ENCODE assay signal across 8 cellular contexts in the genomic region with DNA sequence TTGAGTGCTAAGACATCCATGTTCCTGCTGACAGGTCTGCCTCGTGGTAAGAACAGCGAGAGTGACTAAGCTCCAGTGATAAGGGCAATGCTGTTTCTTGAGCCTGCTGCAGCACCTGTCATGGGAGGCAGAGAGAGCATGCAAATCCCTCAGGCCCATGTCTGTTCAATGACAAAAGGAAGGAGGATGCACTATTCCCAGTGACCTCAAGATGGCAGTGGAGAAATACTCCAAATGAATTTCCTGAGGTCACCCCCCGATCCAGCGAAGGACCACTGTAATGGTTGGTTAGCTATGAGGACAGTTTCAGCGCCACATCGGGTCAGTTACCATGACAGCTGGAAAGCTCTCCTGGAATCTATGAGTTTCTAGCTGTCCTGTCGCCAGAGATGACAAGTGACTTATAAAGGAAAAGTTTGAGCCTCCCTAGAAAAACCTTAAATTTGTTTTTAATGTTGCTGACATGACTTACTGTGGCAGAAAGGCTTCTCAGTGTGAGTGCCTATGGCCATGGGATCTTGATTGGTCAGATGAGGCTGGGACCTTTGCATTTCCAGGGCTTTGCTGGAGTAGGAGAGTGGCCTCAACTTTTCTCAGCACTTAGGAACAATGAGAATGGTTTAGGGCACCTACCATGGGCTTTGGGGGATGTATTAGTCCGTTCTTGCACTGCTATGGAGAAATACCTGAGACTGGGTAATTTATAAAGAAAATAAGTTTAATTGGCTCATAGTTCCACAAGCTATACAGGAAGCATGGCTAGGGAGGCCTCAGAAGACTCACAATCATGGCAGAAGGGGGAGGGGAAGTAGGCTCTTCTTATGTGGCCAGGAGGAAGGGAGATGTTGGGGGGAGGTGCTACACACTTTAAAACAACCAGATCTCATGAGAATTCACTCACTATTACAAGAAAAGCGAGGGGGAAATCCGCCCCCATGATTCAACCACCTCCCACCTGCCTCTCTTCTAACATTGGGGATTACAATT.
A peak's percentile ranks its signal among the peaks of the same experiment; 100 is the strongest.
DNase-seq lines count a peak whose midpoint lies in the region; ATAC-seq, FAIRE-seq and TF ChIP-seq lines count a peak whose summit lies in the region.

No MANE protein-coding gene starts in this region.

- no peaks in the 10 kb centered on the region for H3K36me3 ChIP-seq in HepG2 (replicated peaks in 1 of 2; ENCODE audit: control insufficient read depth in 1 of 2, insufficient read depth in 2 of 2, low read length in 2 of 2)
- no peaks in the 10 kb centered on the region for H3K36me3 ChIP-seq in testis (ENCODE audit: low read depth, missing control alignments)

- H3K4me1 ChIP-seq in HepG2 (ENCODE audit: insufficient read depth, low read length) (no peaks in the 10 kb centered on the region), testis (no peaks in the 10 kb centered on the region)

- TF ChIP-seq EP300 in HepG2 (IDR thresholded peaks at IDR 0.05; ENCODE audit: low read depth in 2 of 2, low read length in 2 of 2): no peak
- no peak for TF ChIP-seq EP300 in HepG2 (CRISPR knock-in tag; IDR thresholded peaks at IDR 0.05; ENCODE audit: borderline replicate concordance)

- H3K27me3 ChIP-seq in HepG2 (ENCODE audit: control insufficient read depth in 1 of 2, insufficient read depth in 2 of 2, low read length in 2 of 2) (no peaks in the 10 kb centered on the region; a peak in 1 of 5 replicates), testis (no peaks in the 10 kb centered on the region)

- CTCF ChIA-PET in HepG2 (lab: Yijun Ruan, JAX; ENCODE audit: low intra/inter-chr PET ratio, low total read pairs): interaction anchor here (2.1 to 2.3 kb wide), 2 partner anchors 575 to 826 kb away, joined by 8 to 14 read pairs; no protein-coding TSS in a partner anchor

- H3K27ac ChIP-seq in HepG2 (ENCODE audit: extremely low read length, insufficient read depth, low read length) (no peak overlapping the region), testis (no peak overlapping the region)

- H4K20me1 ChIP-seq in HepG2 (ENCODE audit: insufficient read depth, low read length): no peaks in the 10 kb centered on the region

- FAIRE-seq in H54 (lab: Jason Lieb, UNC) (peak; percentile 52), HepG2 (lab: Jason Lieb, UNC) (peak; percentile 71)

- BruUV-seq in HepG2 (replicated peaks; lab: Mats Ljungman, UMichigan): no TSS peak

- WGBS in HepG2 (ENCODE audit: low lambda C conversion rate): 6% methylated on average over 6 of the region's 10 CpGs
- WGBS in testis, 2 donors: 42 to 44% methylated on average over 10 of the region's 10 CpGs

- TF ChIP-seq POLR2A in H54 (IDR thresholded peaks at IDR 0.05; ENCODE audit: low read depth, low read length) (no peak), NB4 (IDR thresholded peaks at IDR 0.05; ENCODE audit: extremely low read depth, insufficient read length) (no peak), HepG2 (IDR thresholded peaks at IDR 0.05; ENCODE audit: insufficient read depth in 1 of 2, low read depth in 2 of 2, low read length in 2 of 2) (no peak), testis (IDR thresholded peaks at IDR 0.05) (no peak)

- H3K9ac ChIP-seq in HepG2 (ENCODE audit: insufficient read depth, low read depth, low read length): no peak overlapping the region

- H3K4me3 ChIP-seq in NB4 (ENCODE audit: low read depth, low read length) (no peak overlapping the region), HepG2 (replicated peaks in 1 of 3; ENCODE audit: insufficient read depth in 1 of 3, low read depth in 2 of 3, low read length in 3 of 3) (no peak overlapping the region), testis (no peak overlapping the region)

- H3K4me2 ChIP-seq in HepG2 (ENCODE audit: low read depth, low read length): no peak overlapping the region

- DNase-seq in Daoy (ENCODE audit: low read depth) (peak; percentile 60), H54 (ENCODE audit: insufficient read length, low spot score) (no peak), NB4 (ENCODE audit: low read depth) (peak; percentile 57), SK-N-DZ (ENCODE audit: low spot score) (peak; percentile 82), cerebellum (ENCODE audit: low spot score) (peak; percentile 48), HepG2 (ENCODE audit: low spot score) (peak; percentile 49), testis (peak; percentile 59)

- intact Hi-C loops in HepG2 (cut with micrococcal nuclease; ENCODE audit: unreplicated experiment) (loop anchor here (1.0 to 5.0 kb wide), 2 partner anchors 381 to 826 kb away; no protein-coding TSS in a partner anchor), testis (cut with DNase I; ENCODE audit: low total_unique reads) (loop anchor here (10.0 kb wide), 1 partner anchor 833 kb away; no protein-coding TSS in a partner anchor)

- TF ChIP-seq CTCF in NB4 (IDR thresholded peaks at IDR 0.05; ENCODE audit: low read depth, low read length) (peak; percentile 42), HepG2 (CRISPR knock-in tag; IDR thresholded peaks at IDR 0.05) (peak; percentile 80), testis (IDR thresholded peaks at IDR 0.05) (peak; percentile 48 to 79 (median 66))

- H2AFZ ChIP-seq in HepG2 (ENCODE audit: low read length): no peak overlapping the region

- H3K79me2 ChIP-seq in HepG2 (ENCODE audit: insufficient read depth, low read length): no peaks in the 10 kb centered on the region

- ATAC-seq in HepG2 (peak; percentile 83), HG02759 (IDR thresholded peaks at IDR 0.05; ENCODE audit: unreplicated experiment) (no peak)

- H3K9me3 ChIP-seq in HepG2 (ENCODE audit: low read length) (no peaks in the 10 kb centered on the region), testis (no peaks in the 10 kb centered on the region)

- POLR2A ChIA-PET in HepG2 (lab: Yijun Ruan, JAX): no interaction called here

- in situ Hi-C loops in HepG2 (cut with HindIII; ENCODE audit: extremely low pct_ligation_motif_present, low pct_unique_long_range_greater_than_20kb): loop anchor here (5.0 kb wide), 2 partner anchors 696 to 826 kb away; no protein-coding TSS in a partner anchor

- TF ChIP-seq RAD21 in HepG2 (CRISPR knock-in tag; IDR thresholded peaks at IDR 0.05): no peak

TF ChIP-seq in HepG2, 621 proteins besides CTCF, POLR2A, EP300 and RAD21:
- no peak for TF ChIP-seq ZFP62 (CRISPR knock-in tag; IDR thresholded peaks at IDR 0.05)
- peak; percentile 66 for TF ChIP-seq SMC3 (IDR thresholded peaks at IDR 0.05; ENCODE audit: low read length)
- peak; percentile 72 for TF ChIP-seq STAG1 (CRISPR knock-in tag; IDR thresholded peaks at IDR 0.05)
- TF ChIP-seq, protein P1, sequence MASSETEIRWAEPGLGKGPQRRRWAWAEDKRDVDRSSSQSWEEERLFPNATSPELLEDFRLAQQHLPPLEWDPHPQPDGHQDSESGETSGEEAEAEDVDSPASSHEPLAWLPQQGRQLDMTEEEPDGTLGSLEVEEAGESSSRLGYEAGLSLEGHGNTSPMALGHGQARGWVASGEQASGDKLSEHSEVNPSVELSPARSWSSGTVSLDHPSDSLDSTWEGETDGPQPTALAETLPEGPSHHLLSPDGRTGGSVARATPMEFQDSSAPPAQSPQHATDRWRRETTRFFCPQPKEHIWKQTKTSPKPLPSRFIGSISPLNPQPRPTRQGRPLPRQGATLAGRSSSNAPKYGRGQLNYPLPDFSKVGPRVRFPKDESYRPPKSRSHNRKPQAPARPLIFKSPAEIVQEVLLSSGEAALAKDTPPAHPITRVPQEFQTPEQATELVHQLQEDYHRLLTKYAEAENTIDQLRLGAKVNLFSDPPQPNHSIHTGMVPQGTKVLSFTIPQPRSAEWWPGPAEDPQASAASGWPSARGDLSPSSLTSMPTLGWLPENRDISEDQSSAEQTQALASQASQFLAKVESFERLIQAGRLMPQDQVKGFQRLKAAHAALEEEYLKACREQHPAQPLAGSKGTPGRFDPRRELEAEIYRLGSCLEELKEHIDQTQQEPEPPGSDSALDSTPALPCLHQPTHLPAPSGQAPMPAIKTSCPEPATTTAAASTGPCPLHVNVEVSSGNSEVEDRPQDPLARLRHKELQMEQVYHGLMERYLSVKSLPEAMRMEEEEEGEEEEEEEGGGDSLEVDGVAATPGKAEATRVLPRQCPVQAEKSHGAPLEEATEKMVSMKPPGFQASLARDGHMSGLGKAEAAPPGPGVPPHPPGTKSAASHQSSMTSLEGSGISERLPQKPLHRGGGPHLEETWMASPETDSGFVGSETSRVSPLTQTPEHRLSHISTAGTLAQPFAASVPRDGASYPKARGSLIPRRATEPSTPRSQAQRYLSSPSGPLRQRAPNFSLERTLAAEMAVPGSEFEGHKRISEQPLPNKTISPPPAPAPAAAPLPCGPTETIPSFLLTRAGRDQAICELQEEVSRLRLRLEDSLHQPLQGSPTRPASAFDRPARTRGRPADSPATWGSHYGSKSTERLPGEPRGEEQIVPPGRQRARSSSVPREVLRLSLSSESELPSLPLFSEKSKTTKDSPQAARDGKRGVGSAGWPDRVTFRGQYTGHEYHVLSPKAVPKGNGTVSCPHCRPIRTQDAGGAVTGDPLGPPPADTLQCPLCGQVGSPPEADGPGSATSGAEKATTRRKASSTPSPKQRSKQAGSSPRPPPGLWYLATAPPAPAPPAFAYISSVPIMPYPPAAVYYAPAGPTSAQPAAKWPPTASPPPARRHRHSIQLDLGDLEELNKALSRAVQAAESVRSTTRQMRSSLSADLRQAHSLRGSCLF (CRISPR knock-in tag; IDR thresholded peaks at IDR 0.05; ENCODE audit: borderline replicate concordance): no peak
TF ChIP-seq in HepG2: peak in this region for 2.
